Comparison of ENCODE assay signal across 8 cellular contexts in genomic region chr3:51390186-51390585, GRCh38. TPM values are rescaled to one million over a fixed set of nuclear protein-coding genes. Genes with fewer than 3 reads are reported as not detected.
A peak's percentile ranks its signal among the peaks of the same experiment; 100 is the strongest.
DNase-seq lines count a peak whose midpoint lies in the region; ATAC-seq and TF ChIP-seq lines count a peak whose summit lies in the region.

No MANE protein-coding gene starts in this region.

- H3K4me3 Mint-ChIP-seq in neural crest cell: peak overlapping the region; percentile 89

- no peak for ATAC-seq in IMR-90 (ENCODE audit: low read depth)
- ATAC-seq in HG03159 (IDR thresholded peaks at IDR 0.05; ENCODE audit: unreplicated experiment): no peak
- no peak for ATAC-seq in HG02938 (IDR thresholded peaks at IDR 0.05; ENCODE audit: unreplicated experiment)

- H2BK120ac ChIP-seq in IMR-90 (ENCODE audit: low read depth, low read length): no peak overlapping the region

- TF ChIP-seq CTCF in AG04449 (IDR thresholded peaks at IDR 0.05; ENCODE audit: insufficient read depth, low read length, missing control alignments): no peak
- no peak for TF ChIP-seq CTCF in IMR-90 (conservative IDR thresholded peaks at IDR 0.05; ENCODE audit: low read depth, low read length)
- TF ChIP-seq CTCF in coronary artery (IDR thresholded peaks at IDR 0.05): no peak
- no peak for TF ChIP-seq CTCF in neural crest cell (conservative IDR thresholded peaks at IDR 0.05)

- no TSS peak for BruUV-seq in IMR-90 (replicated peaks; lab: Mats Ljungman, UMichigan)

- POLR2A ChIA-PET in AG04449 (lab: Yijun Ruan, JAX) (no interaction called here), IMR-90 (lab: Charles Lee; ENCODE audit: unreplicated experiment) (no interaction called here)

- WGBS in IMR-90 (ENCODE audit: extremely low coverage in 2 of 2, insufficient read length in 1 of 2), 2 experiments: 87% methylated on average over 3 of the region's 7 CpGs; no CpG with 5 or more reads in 1 of the 2 experiments

- H3K4me1 ChIP-seq in IMR-90 (ENCODE audit: control insufficient read depth, insufficient read depth, low read length): peaks cover 31% of the 10 kb centered on the region

- no peak overlapping the region for H3K27ac ChIP-seq in IMR-90 (ENCODE audit: insufficient read depth, low read length)
- H3K27ac ChIP-seq in coronary artery: peak overlapping the region in 1 of 2 donors; percentile 95

- H3K14ac ChIP-seq in IMR-90 (replicated peaks; ENCODE audit: low read depth, low read length): no peak overlapping the region

- no peak overlapping the region; the same call in 1 of the 2 replicates for H3K56ac ChIP-seq in IMR-90 (ENCODE audit: extremely low read depth, insufficient read depth, low read length)

- no peaks in the 10 kb centered on the region for H3K27me3 ChIP-seq in IMR-90 (ENCODE audit: control insufficient read depth, insufficient read depth, low read length)

- peaks cover 44% of the 10 kb centered on the region for H3K36me3 Mint-ChIP-seq in neural crest cell (ENCODE audit: low read depth)

- H3K9ac ChIP-seq in IMR-90 (ENCODE audit: low read depth, low read length): no peak overlapping the region

- no peak for TF ChIP-seq POLR2A in IMR-90 (IDR thresholded peaks at IDR 0.05; ENCODE audit: low read depth, low read length)

- H2AFZ ChIP-seq in IMR-90 (replicated peaks; ENCODE audit: low read length, poor library complexity): peak overlapping the region; percentile 91

- peaks cover 54% of the 10 kb centered on the region for H3K36me3 ChIP-seq in IMR-90 (ENCODE audit: control insufficient read depth, insufficient read depth, low read length)

- H3K23ac ChIP-seq in IMR-90 (ENCODE audit: low read depth, low read length): no peak overlapping the region

- peak overlapping the region; percentile 93; the same call in 1 of the 2 replicates for H3K4me2 ChIP-seq in IMR-90 (ENCODE audit: low read depth, low read length)

- no peak overlapping the region for H3K18ac ChIP-seq in IMR-90 (ENCODE audit: low read depth, low read length)

- dilution Hi-C loops in IMR-90 (cut with HindIII; ENCODE audit: low sequenced_read_pairs, unreplicated experiment): no loop called here

- H3K4me1 Mint-ChIP-seq in neural crest cell: peaks cover 67% of the 10 kb centered on the region

- H4K8ac ChIP-seq in IMR-90 (ENCODE audit: low read depth in 2 of 2, low read length in 2 of 2): peak overlapping the region in 1 of 2 experiments; percentile 89; a peak in 1 of 4 replicates

- H3K79me1 ChIP-seq in IMR-90 (ENCODE audit: low read depth in 1 of 2, low read length in 2 of 2): peaks cover 31 to 79% of the 10 kb centered on the region in 2 experiments

- peaks cover 78% of the 10 kb centered on the region for H4K20me1 ChIP-seq in IMR-90 (ENCODE audit: insufficient read depth, low read length)

- no peak for TF ChIP-seq RAD21 in IMR-90 (IDR thresholded peaks at IDR 0.05; ENCODE audit: low read length)

- H4K5ac ChIP-seq in IMR-90 (ENCODE audit: low read depth, low read length): no peak overlapping the region; the same call in 1 of the 2 replicates

- no peaks in the 10 kb centered on the region for H3K9me3 ChIP-seq in IMR-90 (ENCODE audit: control insufficient read depth, insufficient read depth, low read length)

- no peak overlapping the region for H4K91ac ChIP-seq in IMR-90 (ENCODE audit: insufficient read depth, low read depth, low read length)

- CTCF ChIA-PET in AG04449 (lab: Yijun Ruan, JAX): interaction anchor here (0.9 to 4.4 kb wide), 34 partner anchors 11 to 823 kb away, joined by 3 to 95 read pairs (median 7); partner anchors contain the start of genes C3orf18, DCAF1 and MAPKAPK3
- CTCF ChIA-PET in IMR-90 (lab: Yijun Ruan, JAX): interaction anchor here (1.0 to 1.3 kb wide), 2 partner anchors 20 to 292 kb away, joined by 3 read pairs; no protein-coding TSS in a partner anchor

- H2BK20ac ChIP-seq in IMR-90 (ENCODE audit: low read depth, low read length): no peak overlapping the region

- no peak for DNase-seq in AG04449 (ENCODE audit: low read depth, low spot score)
- no peak for DNase-seq in IMR-90
- DNase-seq in coronary artery (ENCODE audit: low spot score): no peak
- DNase-seq in neural crest cell (ENCODE audit: low read depth, low spot score): no peak
- DNase-seq in stimulated activated naive CD4-positive, alpha-beta T cell treated with Interleukin-2 at 50 U/mL for 16 hours (lab: John Stamatoyannopoulos, UW): no peak
- no peak for DNase-seq in activated naive CD4-positive, alpha-beta T cell treated with anti-CD3 and anti-CD28 coated beads, Interleukin-2, amount 50 U/mL, for 16 hours

- H3K4me3 ChIP-seq in AG04449 (ENCODE audit: low read depth, low read length) (peak overlapping the region; percentile 55), IMR-90 (ENCODE audit: insufficient read depth, low read depth, low read length) (no peak overlapping the region), coronary artery (peak overlapping the region; percentile 94)

- H2AK5ac ChIP-seq in IMR-90 (ENCODE audit: low read depth, low read length): 0 out of 2 replicates have a peak overlapping the region, but pooled peaks have one; percentile 65

- H3K27ac Mint-ChIP-seq in neural crest cell (ENCODE audit: unreplicated experiment): no peak overlapping the region

- H3K9me3 Mint-ChIP-seq in neural crest cell: no peaks in the 10 kb centered on the region

- intact Hi-C loops in IMR-90 (cut with micrococcal nuclease): no loop called here

- peaks cover 13% of the 10 kb centered on the region for H3K9me1 ChIP-seq in IMR-90 (ENCODE audit: insufficient read depth, low read length)

- H2BK15ac ChIP-seq in IMR-90 (ENCODE audit: low read depth, low read length): no peak overlapping the region

- H3K27me3 Mint-ChIP-seq in neural crest cell (ENCODE audit: low read depth): peaks cover 3% of the 10 kb centered on the region

- in situ Hi-C loops in IMR-90 (cut with MboI; ENCODE audit: low sequenced_read_pairs): loop anchor here (25.0 kb wide), 2 partner anchors 547 to 1053 kb away; partner anchors contain the start of genes PARP3, RASSF1, RRP9 and TUSC2

- H3K4ac ChIP-seq in IMR-90 (ENCODE audit: low read depth, low read length): no peak overlapping the region; the same call in 1 of the 2 replicates

- peak overlapping the region; percentile 46 for H2BK5ac ChIP-seq in IMR-90 (ENCODE audit: low read depth, low read length, poor library complexity, severe bottlenecking)

- peak overlapping the region; percentile 68 for H2AK9ac ChIP-seq in IMR-90 (replicated peaks; ENCODE audit: low read depth, low read length, poor library complexity)

TF ChIP-seq in IMR-90, 13 proteins besides CTCF, POLR2A, EP300 and RAD21:
- TF ChIP-seq RCOR1 (IDR thresholded peaks at IDR 0.05; ENCODE audit: insufficient replicate concordance, low read length): no peak
TF ChIP-seq in IMR-90: peak in this region for 0.

RNA-seq across cellular contexts. Expression of gene RBM15B, which starts 0.9 kb away (rescaled TPM):
- total RNA-seq in IMR-90 (2012; rRNA removed): 17.2 and 17.4 TPM in 2 replicates
- polyA plus RNA-seq in IMR-90 (2012; rRNA removed): 15.0 and 16.2 TPM in 2 replicates
- polyA plus RNA-seq in IMR-90 (2012; cell fraction: cytosol; rRNA removed): 16.0 and 21.0 TPM in 2 replicates
- 7.4 and 10.0 TPM in 2 replicates for polyA plus RNA-seq in IMR-90 (2012; cell fraction: nucleus; rRNA removed; ENCODE audit: low replicate concordance)
- 78.8 and 79.4 TPM in 2 replicates for total RNA-seq in neural crest cell

RNA-seq across cellular contexts. Expression of gene MANF, which starts 5.1 kb away (rescaled TPM):
- 65.4 and 78.9 TPM in 2 replicates for total RNA-seq in IMR-90 (2012; rRNA removed)
- 122 and 131 TPM in 2 replicates for polyA plus RNA-seq in IMR-90 (2012; rRNA removed)
- polyA plus RNA-seq in IMR-90 (2012; cell fraction: cytosol; rRNA removed): 40.5 and 61.4 TPM in 2 replicates
- polyA plus RNA-seq in IMR-90 (2012; cell fraction: nucleus; rRNA removed; ENCODE audit: low replicate concordance): 7.3 and 37.0 TPM in 2 replicates
- total RNA-seq in neural crest cell: 114 TPM in 2 replicates
